In genomic region chr1:228061411-228062084, GRCh38 we compare ENCODE assay signal across 20 cellular contexts. TPM values are rescaled to one million over a fixed set of nuclear protein-coding genes. Genes with fewer than 3 reads are reported as not detected.
A peak's percentile ranks its signal among the peaks of the same experiment; 100 is the strongest.
DNase-seq lines count a peak whose midpoint lies in the region; ATAC-seq and TF ChIP-seq lines count a peak whose summit lies in the region.
"Had no signal": no experiment of that assay in that cellular context is flagged by ENCODE, and none has a peak within 500 bp of the region (broad histone marks: within the 10 kb centered on the region; RNA-seq: fewer than 3 reads in every experiment).

No MANE protein-coding gene starts in this region.

- H3K4me1 ChIP-seq in NT2/D1 (ENCODE audit: insufficient read depth, insufficient read length), result peaks cover 31% of the 10 kb centered on the region

- no peaks in the 10 kb centered on the region for H3K4me1 Mint-ChIP-seq in glutamatergic neuron (ENCODE audit: low read depth, unreplicated experiment)

- H3K9ac ChIP-seq in NT2/D1 (ENCODE audit: insufficient read length, low read depth), result peak overlapping the region; percentile 32

- peaks cover 10% of the 10 kb centered on the region for H3K36me3 Mint-ChIP-seq in glutamatergic neuron (ENCODE audit: unreplicated experiment)
- H3K36me3 Mint-ChIP-seq: activated CD4-positive, alpha-beta memory T cell treated with anti-CD3 and anti-CD28 coated beads for 36 hours; activated naive CD4-positive, alpha-beta T cell treated with anti-CD3 and anti-CD28 coated beads, Interleukin-2, amount 50 U/mL, for 24 hours had no signal

- DNase-seq in GM13976 (ENCODE audit: low spot score), result peak; percentile 30
- DNase-seq in NT2/D1 (ENCODE audit: low read depth, low spot score), result no peak
- DNase-seq in glutamatergic neuron, result no peak
- peak; percentile 69 for DNase-seq in posterior vena cava (ENCODE audit: low spot score)
- DNase-seq in midbrain (lab: John Stamatoyannopoulos, UW), result no peak
- no peak for DNase-seq in hypothalamus (lab: John Stamatoyannopoulos, UW)
- DNase-seq: activated CD4-positive, alpha-beta memory T cell treated with anti-CD3 and anti-CD28 coated beads for 36 hours; body of pancreas; cortex of kidney; GOT3; NCI-H2107; NCI-H524; nucleus accumbens; SW 1271 had no signal

- peaks cover 8% of the 10 kb centered on the region for H3K9me3 Mint-ChIP-seq in glutamatergic neuron (ENCODE audit: unreplicated experiment)
- H3K9me3 Mint-ChIP-seq: activated CD4-positive, alpha-beta memory T cell treated with anti-CD3 and anti-CD28 coated beads for 36 hours; activated naive CD4-positive, alpha-beta T cell treated with anti-CD3 and anti-CD28 coated beads, Interleukin-2, amount 50 U/mL, for 24 hours had no signal

- ATAC-seq in GM18520 (IDR thresholded peaks at IDR 0.05; ENCODE audit: unreplicated experiment), result no peak
- ATAC-seq: body of pancreas, HepG2, right cardiac atrium had no signal

- no peaks in the 10 kb centered on the region for H3K36me3 ChIP-seq in NT2/D1 (ENCODE audit: insufficient read depth, insufficient read length, low read length)
- H3K36me3 ChIP-seq: thyroid gland had no signal

- H3K9me3 ChIP-seq in NT2/D1 (ENCODE audit: insufficient read depth, low read length), result peaks cover 13% of the 10 kb centered on the region; the same call in 1 of the 2 replicates
- H3K9me3 ChIP-seq: body of pancreas, thyroid gland had no signal

- peaks cover 31% of the 10 kb centered on the region for H3K27me3 ChIP-seq in NT2/D1 (ENCODE audit: insufficient read depth, insufficient read length)

- H3K27me3 Mint-ChIP-seq in glutamatergic neuron (ENCODE audit: unreplicated experiment), result peaks cover 14% of the 10 kb centered on the region

- in situ Hi-C loops in GM13976 (cut with MboI; ENCODE audit: low sequenced_read_pairs, unreplicated experiment), result no loop called here

- no peak overlapping the region for H3K27ac Mint-ChIP-seq in glutamatergic neuron (ENCODE audit: unreplicated experiment)
- H3K27ac Mint-ChIP-seq: activated CD4-positive, alpha-beta memory T cell treated with anti-CD3 and anti-CD28 coated beads for 36 hours; activated naive CD4-positive, alpha-beta T cell treated with anti-CD3 and anti-CD28 coated beads, Interleukin-2, amount 50 U/mL, for 24 hours had no signal

- peak overlapping the region; percentile 46 for H3K4me3 Mint-ChIP-seq in glutamatergic neuron (ENCODE audit: unreplicated experiment)
- H3K4me3 Mint-ChIP-seq: activated CD4-positive, alpha-beta memory T cell treated with anti-CD3 and anti-CD28 coated beads for 36 hours; activated naive CD4-positive, alpha-beta T cell treated with anti-CD3 and anti-CD28 coated beads, Interleukin-2, amount 50 U/mL, for 24 hours had no signal

- no peak overlapping the region for H3K4me3 ChIP-seq in NT2/D1 (ENCODE audit: insufficient read length, low read depth)
- H3K4me3 ChIP-seq: body of pancreas, hepatocyte, thyroid gland had no signal

- intact Hi-C loops in posterior vena cava (cut with DNase I), result no loop called here

- no peak for TF ChIP-seq CTCF in GM13976 (IDR thresholded peaks at IDR 0.05; ENCODE audit: borderline replicate concordance, control extremely low read depth, extremely low read depth, insufficient read depth, missing control alignments)
- TF ChIP-seq CTCF in glutamatergic neuron (IDR thresholded peaks at IDR 0.05; ENCODE audit: partially characterized antibody, unreplicated experiment), result no peak

RNA-seq across cellular contexts. Expression of gene ARF1, which starts 21.0 kb away (rescaled TPM):
- total RNA-seq in glutamatergic neuron (ENCODE audit: unreplicated experiment) (222 TPM), posterior vena cava (100 to 1,000 TPM; 300 to 342 TPM)

RNA-seq across cellular contexts. Expression of gene C1orf35, which starts 41.6 kb away (rescaled TPM):
- total RNA-seq in glutamatergic neuron (ENCODE audit: unreplicated experiment) (21.9 TPM), posterior vena cava (1 to 10 TPM; 7.8 to 8.0 TPM)

RNA-seq across cellular contexts. Expression of gene MRPL55, which starts 47.6 kb away (rescaled TPM):
- total RNA-seq in glutamatergic neuron (ENCODE audit: unreplicated experiment) (61.5 TPM), posterior vena cava (10 to 100 TPM; 30.0 to 30.9 TPM)

RNA-seq across cellular contexts. Expression of gene WNT3A, which starts 54.8 kb away (rescaled TPM):
- not detected for total RNA-seq in glutamatergic neuron (ENCODE audit: unreplicated experiment)
- total RNA-seq in posterior vena cava, result not detected
- total RNA-seq: activated CD4-positive, alpha-beta memory T cell treated with anti-CD3 and anti-CD28 coated beads for 36 hours; body of pancreas; HepG2; right cardiac atrium; thyroid gland had no signal

Comparison
In these comparisons a context has a peak if more than half of its experiments do, and no peak if none do; other contexts are left out.
1. DNase-seq: peak in GM13976 (single experiment) and posterior vena cava (single experiment); none in NT2/D1 (single experiment), glutamatergic neuron (single experiment), midbrain (single experiment) and hypothalamus (0 of 51).